ENCODE assay signal across 1 cellular context in genomic region chr17:57861000-57861736, GRCh38.
A peak's percentile ranks its signal among the peaks of the same experiment; 100 is the strongest.
TF ChIP-seq lines count a peak whose summit lies in the region.

No MANE protein-coding gene starts in this region.

TF ChIP-seq in HepG2, 621 proteins besides CTCF, POLR2A, EP300 and RAD21 (continued from another document and continues in another):
- TF ChIP-seq POGK (CRISPR knock-in tag; conservative IDR thresholded peaks at IDR 0.05) (0 out of 2 replicates have a peak, but pooled peaks have one; percentile 33), CAMTA2 (CRISPR knock-in tag; IDR thresholded peaks at IDR 0.05; ENCODE audit: borderline replicate concordance) (no peak), ZNF558 (CRISPR knock-in tag; IDR thresholded peaks at IDR 0.05; ENCODE audit: borderline replicate concordance) (0 out of 2 replicates have a peak, but pooled peaks have one; percentile 18), SOX6 (IDR thresholded peaks at IDR 0.05) (no peak), SOX6 (CRISPR knock-in tag; IDR thresholded peaks at IDR 0.05) (peak; percentile 77), BCLAF1 (IDR thresholded peaks at IDR 0.05) (no peak), TCF12 (IDR thresholded peaks at IDR 0.05) (no peak), TCF12 (CRISPR knock-in tag; IDR thresholded peaks at IDR 0.05) (peak; percentile 71; the same call in 1 of the 2 replicates), KLF16 (CRISPR knock-in tag; IDR thresholded peaks at IDR 0.05) (peak in 1 of 2 experiments; percentile 24; a peak in 1 of 4 replicates), TFDP2 (CRISPR knock-in tag; IDR thresholded peaks at IDR 0.05) (peak; percentile 15; the same call in 1 of the 2 replicates), ZMYM3 (CRISPR knock-in tag; IDR thresholded peaks at IDR 0.05) (peak; percentile 45; the same call in 1 of the 2 replicates), ZNF143 (CRISPR knock-in tag; IDR thresholded peaks at IDR 0.05) (peak; percentile 26; the same call in 1 of the 2 replicates), PPARG (CRISPR knock-in tag; conservative IDR thresholded peaks at IDR 0.05) (peak; percentile 35; the same call in 1 of the 2 replicates), ZNF543 (CRISPR knock-in tag; IDR thresholded peaks at IDR 0.05) (peak; percentile 87; the same call in 1 of the 2 replicates), HDAC2 (CRISPR knock-in tag; IDR thresholded peaks at IDR 0.05) (peak; percentile 86), NR1H2 (CRISPR knock-in tag; IDR thresholded peaks at IDR 0.05; ENCODE audit: borderline replicate concordance, low read depth) (no peak), HMGXB4 (CRISPR knock-in tag; IDR thresholded peaks at IDR 0.05; ENCODE audit: borderline replicate concordance in 1 of 2, low read depth in 1 of 2) (peak in 1 of 2 experiments; percentile 71; a peak in 1 of 4 replicates), FOXP1 (IDR thresholded peaks at IDR 0.05) (no peak), FOXP1 (CRISPR knock-in tag; IDR thresholded peaks at IDR 0.05) (peak; percentile 68; the same call in 1 of the 2 replicates), U2AF1 (optimal IDR thresholded peaks at IDR 0.05; ENCODE audit: low read depth, low read length) (peak; percentile 11), NR2F6 (IDR thresholded peaks at IDR 0.05) (no peak), NR2F6 (CRISPR knock-in tag; IDR thresholded peaks at IDR 0.05) (peak; percentile 50; the same call in 1 of the 2 replicates), ZNF124 (CRISPR knock-in tag; IDR thresholded peaks at IDR 0.05) (peak; percentile 57; the same call in 1 of the 2 replicates), ZNF280D (CRISPR knock-in tag; IDR thresholded peaks at IDR 0.05) (0 out of 2 replicates have a peak, but pooled peaks have one; percentile 5), PAXIP1 (CRISPR knock-in tag; conservative IDR thresholded peaks at IDR 0.05) (peak; percentile 36), ZNF609 (CRISPR knock-in tag; IDR thresholded peaks at IDR 0.05; ENCODE audit: borderline replicate concordance) (peak; percentile 89), KDM6A (CRISPR knock-in tag; IDR thresholded peaks at IDR 0.05; ENCODE audit: low read depth) (0 out of 2 replicates have a peak, but pooled peaks have one; percentile 20), ATF2 (CRISPR knock-in tag; IDR thresholded peaks at IDR 0.05) (peak; percentile 70; the same call in 1 of the 2 replicates), ZNF776 (CRISPR knock-in tag; IDR thresholded peaks at IDR 0.05) (0 out of 2 replicates have a peak, but pooled peaks have one; percentile 19), CCDC6 (CRISPR knock-in tag; IDR thresholded peaks at IDR 0.05) (peak; percentile 54; the same call in 1 of the 2 replicates), ZMAT5 (CRISPR knock-in tag; IDR thresholded peaks at IDR 0.05; ENCODE audit: borderline replicate concordance, low read depth) (no peak), FOSL2 (CRISPR knock-in tag; IDR thresholded peaks at IDR 0.05) (0 out of 2 replicates have a peak, but pooled peaks have one; percentile 46)
